ENCODE assay signal across 25 cellular contexts in the genomic region with DNA sequence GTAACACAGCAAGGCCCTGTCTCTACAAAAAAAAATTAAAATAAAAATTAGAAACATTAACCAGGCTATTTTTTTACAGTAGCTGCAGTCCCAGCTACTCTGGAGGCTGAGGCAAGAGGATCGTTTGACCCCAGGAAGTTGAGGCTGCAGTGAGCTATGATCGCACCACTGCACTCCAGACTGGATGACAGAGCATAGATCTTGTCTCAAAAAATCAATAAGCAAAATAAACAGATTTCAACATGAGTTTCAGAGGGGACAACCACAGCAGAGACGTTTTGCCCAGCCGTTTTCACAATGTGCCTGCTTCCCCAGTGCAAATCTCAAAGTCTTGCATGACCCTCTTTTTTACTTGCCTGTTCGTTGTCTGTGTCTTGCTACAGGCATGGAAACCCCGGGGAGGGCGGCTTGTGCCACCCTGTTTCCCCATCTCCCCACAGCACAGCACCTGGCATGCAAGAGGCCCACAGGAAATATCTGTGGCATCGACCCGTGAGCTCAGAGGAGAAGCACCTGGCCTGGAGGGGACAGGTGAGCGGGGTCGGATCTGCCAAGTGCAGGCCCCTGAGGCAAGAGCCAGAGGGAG.
"Had no signal": no experiment of that assay in that cellular context is flagged by ENCODE, and none has a peak within 500 bp of the region (broad histone marks: within the 10 kb centered on the region; RNA-seq: fewer than 3 reads in every experiment).

No MANE protein-coding gene starts in this region.

- H3K4me3 Mint-ChIP-seq: immature natural killer cell; mesothelial cell of epicardium; naive B cell; natural killer cell treated with Interleukin-12 subunit alpha and Interleukin-12 subunit beta and Interleukin-15 and Interleukin-18, amount 100 ng/mL, for 72 hours; neural progenitor cell; stimulated activated memory B cell treated with anti-CD40 and anti-IgM and Interleukin-4, amounts not matched to agents 10 μg/mL and 1 μg/mL and 100 μg/mL, for 72 hours; type B pancreatic cell had no signal

- DNase-seq: dermis blood vessel endothelial cell; effector memory CD4-positive, alpha-beta T cell; esophagus squamous epithelium; foreskin melanocyte; glutamatergic neuron; hypothalamus; immature natural killer cell; islet precursor cell; kidney glomerular epithelial cell; mesenchymal stem cell; mucosa of descending colon; naive B cell; nucleus accumbens; sigmoid colon; stimulated activated CD4-positive, alpha-beta T cell treated with anti-CD3 and anti-CD28 coated beads, Interleukin-2, amount 100 ng/mL, for 24 hours; stimulated activated CD4-positive, alpha-beta T cell treated with anti-CD3 and anti-CD28 coated beads, Interleukin-4, amount 100 ng/mL, for 4 hours; stimulated activated naive CD8-positive, alpha-beta T cell treated with anti-CD3 and anti-CD28 coated beads, Interleukin-15, Interleukin-2, amounts not matched to agents 100 U/mL and 50 U/mL, for 24 hours; substantia nigra; testis; tibial artery had no signal

- H3K4me1 Mint-ChIP-seq: mesothelial cell of epicardium; naive B cell; neural progenitor cell; stimulated activated memory B cell treated with anti-CD40 and anti-IgM and Interleukin-4, amounts not matched to agents 10 μg/mL and 1 μg/mL and 100 μg/mL, for 72 hours had no signal

- H3K27ac Mint-ChIP-seq: immature natural killer cell; mesothelial cell of epicardium; naive B cell; natural killer cell treated with Interleukin-12 subunit alpha and Interleukin-12 subunit beta and Interleukin-15 and Interleukin-18, amount 100 ng/mL, for 72 hours; neural progenitor cell; stimulated activated memory B cell treated with anti-CD40 and anti-IgM and Interleukin-4, amounts not matched to agents 10 μg/mL and 1 μg/mL and 100 μg/mL, for 72 hours; type B pancreatic cell had no signal

- H3K36me3 Mint-ChIP-seq: immature natural killer cell; mesothelial cell of epicardium; naive B cell; natural killer cell treated with Interleukin-12 subunit alpha and Interleukin-12 subunit beta and Interleukin-15 and Interleukin-18, amount 100 ng/mL, for 72 hours; neural progenitor cell; stimulated activated memory B cell treated with anti-CD40 and anti-IgM and Interleukin-4, amounts not matched to agents 10 μg/mL and 1 μg/mL and 100 μg/mL, for 72 hours; type B pancreatic cell had no signal

- ATAC-seq: mucosa of descending colon; natural killer cell treated with Interleukin-12 subunit alpha and Interleukin-12 subunit beta and Interleukin-15 and Interleukin-18, amount 100 ng/mL, for 72 hours; stimulated activated memory B cell treated with anti-CD40 and anti-IgM and Interleukin-4, amounts not matched to agents 10 μg/mL and 1 μg/mL and 100 μg/mL, for 72 hours; stimulated activated naive CD8-positive, alpha-beta T cell treated with anti-CD3 and anti-CD28 coated beads, Interleukin-15, Interleukin-2, amounts not matched to agents 100 U/mL and 50 U/mL, for 24 hours had no signal

- H3K9me3 Mint-ChIP-seq: immature natural killer cell; natural killer cell treated with Interleukin-12 subunit alpha and Interleukin-12 subunit beta and Interleukin-15 and Interleukin-18, amount 100 ng/mL, for 72 hours; type B pancreatic cell had no signal
